In the genomic region with DNA sequence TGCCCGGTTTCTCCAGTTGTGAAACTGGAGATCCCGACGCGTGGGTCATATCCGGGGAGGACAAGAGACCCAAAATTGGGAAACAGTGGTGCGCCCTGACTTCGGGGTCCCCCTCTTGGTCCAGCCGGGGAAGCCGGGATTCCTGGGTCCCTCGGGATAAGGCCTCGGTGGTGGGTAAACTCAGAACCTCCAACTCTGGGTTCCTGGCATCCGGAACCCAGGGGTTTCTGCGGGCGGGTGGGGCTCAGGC, we compare ENCODE assay signal across 8 cellular contexts. TPM values are rescaled to one million over a fixed set of nuclear protein-coding genes. Genes with fewer than 3 reads are reported as not detected.
DNase-seq lines count a peak whose midpoint lies in the region; ATAC-seq and TF ChIP-seq lines count a peak whose summit lies in the region.

No MANE protein-coding gene starts in this region.

- H3K4me3 ChIP-seq in AG10803 (ENCODE audit: low read length) (peak overlapping the region; percentile 95), Loucy (ENCODE audit: low read length, poor library complexity, severe bottlenecking) (peak overlapping the region; percentile 93), duodenal mucosa (ENCODE audit: low read depth in 1 of 2, low read length in 2 of 2) (peak overlapping the region; percentile 95 to 96)

- H3K9me3 ChIP-seq in Loucy (ENCODE audit: insufficient read depth, low read depth, low read length) (no peaks in the 10 kb centered on the region), duodenal mucosa (ENCODE audit: control insufficient read depth in 1 of 2, low read length in 2 of 2) (no peaks in the 10 kb centered on the region)

- peak overlapping the region; percentile 97 for H3K4me2 ChIP-seq in Loucy (ENCODE audit: low read depth, low read length, poor library complexity, severe bottlenecking)

- peak overlapping the region; percentile 94 for H3K9ac ChIP-seq in Loucy (ENCODE audit: low read depth, low read length, poor library complexity, severe bottlenecking)
- peak overlapping the region; percentile 100 for H3K9ac ChIP-seq in duodenal mucosa (ENCODE audit: low read depth in 1 of 2, low read length in 2 of 2)

- peak overlapping the region; percentile 81 for H3K4me3 Mint-ChIP-seq in natural killer cell treated with Interleukin-12 subunit alpha and Interleukin-12 subunit beta and Interleukin-15 and Interleukin-18, amount 100 ng/mL, for 72 hours

- DNase-seq in AG10803 (ENCODE audit: low read depth) (peak; percentile 43), NCI-H1092 treated with DMSO at 0.1 percent for 48 hours (lab: John Stamatoyannopoulos, UW) (no peak)
- no peak for DNase-seq in natural killer cell treated with Interleukin-12 subunit alpha and Interleukin-12 subunit beta and Interleukin-15 and Interleukin-18, amount 100 ng/mL, for 72 hours (ENCODE audit: low spot score)
- DNase-seq in stimulated activated CD4-positive, alpha-beta T cell treated with anti-CD3 and anti-CD28 coated beads, Interleukin-12 subunit alpha, Interleukin-12 subunit beta, amount 100 ng/mL, for 4 hours = no peak
- DNase-seq in stimulated activated CD4-positive, alpha-beta T cell treated with anti-CD3 and anti-CD28 coated beads, Interleukin-4, amount 100 ng/mL, for 24 hours = no peak

- H3K9me3 Mint-ChIP-seq in natural killer cell treated with Interleukin-12 subunit alpha and Interleukin-12 subunit beta and Interleukin-15 and Interleukin-18, amount 100 ng/mL, for 72 hours = no peaks in the 10 kb centered on the region

- H3K27me3 ChIP-seq in Loucy (ENCODE audit: insufficient read depth, low read length, poor library complexity, severe bottlenecking) (no peaks in the 10 kb centered on the region), duodenal mucosa (ENCODE audit: control insufficient read depth in 1 of 2, insufficient read depth in 2 of 2, low read length in 2 of 2) (no peaks in the 10 kb centered on the region)

- H2AFZ ChIP-seq in Loucy (ENCODE audit: low read length) = peak overlapping the region; percentile 57; the same call in 1 of the 2 replicates

- peak overlapping the region; percentile 78 to 98 for H3K27ac Mint-ChIP-seq in natural killer cell treated with Interleukin-12 subunit alpha and Interleukin-12 subunit beta and Interleukin-15 and Interleukin-18, amount 100 ng/mL, for 72 hours

- H3K4me1 Mint-ChIP-seq in natural killer cell treated with Interleukin-12 subunit alpha and Interleukin-12 subunit beta and Interleukin-15 and Interleukin-18, amount 100 ng/mL, for 72 hours (ENCODE audit: low read depth in 2 of 2) = peaks cover 52 to 57% of the 10 kb centered on the region in 2 donors

- H3K36me3 ChIP-seq in Loucy (ENCODE audit: insufficient read depth, low read length) (no peaks in the 10 kb centered on the region), duodenal mucosa (ENCODE audit: control insufficient read depth in 1 of 2, insufficient read depth in 2 of 2, low read length in 2 of 2) (peaks cover 14 to 20% of the 10 kb centered on the region in 2 donors)

- ATAC-seq in natural killer cell treated with Interleukin-12 subunit alpha and Interleukin-12 subunit beta and Interleukin-15 and Interleukin-18, amount 100 ng/mL, for 72 hours = no peak
- ATAC-seq in HG03095 (IDR thresholded peaks at IDR 0.05; ENCODE audit: unreplicated experiment) = no peak

- H3K27me3 Mint-ChIP-seq in natural killer cell treated with Interleukin-12 subunit alpha and Interleukin-12 subunit beta and Interleukin-15 and Interleukin-18, amount 100 ng/mL, for 72 hours = no peaks in the 10 kb centered on the region

- H3K4me1 ChIP-seq in Loucy (ENCODE audit: insufficient read depth, low read length, poor library complexity, severe bottlenecking) = peaks cover 46% of the 10 kb centered on the region
- peaks cover 28 to 40% of the 10 kb centered on the region in 2 donors for H3K4me1 ChIP-seq in duodenal mucosa (ENCODE audit: control insufficient read depth in 1 of 2, insufficient read depth in 2 of 2, low read length in 2 of 2)

- TF ChIP-seq CTCF in AG10803 (conservative IDR thresholded peaks at IDR 0.05; ENCODE audit: low read length) (no peak), Loucy (conservative IDR thresholded peaks at IDR 0.05; ENCODE audit: low read length) (no peak)

- H3K36me3 Mint-ChIP-seq in natural killer cell treated with Interleukin-12 subunit alpha and Interleukin-12 subunit beta and Interleukin-15 and Interleukin-18, amount 100 ng/mL, for 72 hours = peaks cover 6% of the 10 kb centered on the region

- H4K20me1 ChIP-seq in Loucy (ENCODE audit: insufficient read depth, low read length, poor library complexity, severe bottlenecking) = peaks cover 26% of the 10 kb centered on the region

- no peaks in the 10 kb centered on the region for H3K9me2 ChIP-seq in Loucy (replicated peaks; ENCODE audit: low read depth, low read length)

- H3F3A ChIP-seq in Loucy (ENCODE audit: low read depth) = peaks cover 3% of the 10 kb centered on the region

- H3K79me2 ChIP-seq in Loucy (ENCODE audit: insufficient read depth, low read length) = peaks cover 41% of the 10 kb centered on the region

- peak overlapping the region; percentile 99 for H3K27ac ChIP-seq in duodenal mucosa (ENCODE audit: low read depth, low read length)

RNA-seq across cellular contexts. Expression of gene ZFP36, which starts 0.7 kb away (rescaled TPM):
- 10 to 100 TPM; 11.2 to 27.8 TPM for total RNA-seq in natural killer cell treated with Interleukin-12 subunit alpha and Interleukin-12 subunit beta and Interleukin-15 and Interleukin-18, amount 100 ng/mL, for 72 hours

RNA-seq across cellular contexts. Expression of gene PLEKHG2, which starts 5.2 kb away (rescaled TPM):
- 10 to 100 TPM; 30.8 to 68.1 TPM for total RNA-seq in natural killer cell treated with Interleukin-12 subunit alpha and Interleukin-12 subunit beta and Interleukin-15 and Interleukin-18, amount 100 ng/mL, for 72 hours

RNA-seq across cellular contexts. Expression of gene MED29, which starts 16.1 kb away (rescaled TPM):
- total RNA-seq in natural killer cell treated with Interleukin-12 subunit alpha and Interleukin-12 subunit beta and Interleukin-15 and Interleukin-18, amount 100 ng/mL, for 72 hours = 10 to 100 TPM; 22.2 to 35.2 TPM

RNA-seq across cellular contexts. Expression of gene PAF1, which starts 16.4 kb away (rescaled TPM):
- 10 to 100 TPM; 38.1 to 39.2 TPM for total RNA-seq in natural killer cell treated with Interleukin-12 subunit alpha and Interleukin-12 subunit beta and Interleukin-15 and Interleukin-18, amount 100 ng/mL, for 72 hours

RNA-seq across cellular contexts. Expression of gene RPS16, which starts 28.4 kb away (rescaled TPM):
- total RNA-seq in natural killer cell treated with Interleukin-12 subunit alpha and Interleukin-12 subunit beta and Interleukin-15 and Interleukin-18, amount 100 ng/mL, for 72 hours = 1,000 to 10,000 TPM; 1,544 to 1,854 TPM
